Comparison of ENCODE assay signal across 21 cellular contexts in genomic region chr6:170098428-170099170, GRCh38.
DNase-seq lines count a peak whose midpoint lies in the region; ATAC-seq, FAIRE-seq and TF ChIP-seq lines count a peak whose summit lies in the region.
"Had no signal": no experiment of that assay in that cellular context is flagged by ENCODE, and none has a peak within 500 bp of the region (broad histone marks: within the 10 kb centered on the region; RNA-seq: fewer than 3 reads in every experiment).

No MANE protein-coding gene starts in this region.

- H2AFZ ChIP-seq in smooth muscle cell (ENCODE audit: low read depth), result no peak overlapping the region
- H2AFZ ChIP-seq: GM23338 had no signal

- TF ChIP-seq POLR2A in Peyer's patch (IDR thresholded peaks at IDR 0.05), result no peak
- no peak for TF ChIP-seq POLR2A in spleen (IDR thresholded peaks at IDR 0.05)

- no peak overlapping the region for H3K4me3 ChIP-seq in Peyer's patch
- H3K4me3 ChIP-seq in spleen, result no peak overlapping the region
- H3K4me3 ChIP-seq in smooth muscle cell, result no peak overlapping the region
- H3K4me3 ChIP-seq: GM23338, skin epidermis had no signal

- TF ChIP-seq CTCF in Peyer's patch (IDR thresholded peaks at IDR 0.05) (no peak), spleen (IDR thresholded peaks at IDR 0.05 in 8 of 11, conservative IDR thresholded peaks at IDR 0.05 in 3 of 11) (no peak), smooth muscle cell (IDR thresholded peaks at IDR 0.05; ENCODE audit: borderline replicate concordance, insufficient read depth, poor library complexity, severe bottlenecking) (no peak), GM13976 (IDR thresholded peaks at IDR 0.05; ENCODE audit: borderline replicate concordance, control extremely low read depth, extremely low read depth, insufficient read depth, missing control alignments) (no peak)

- no peak overlapping the region for H3K4me2 ChIP-seq in smooth muscle cell
- H3K4me2 ChIP-seq: GM23338 had no signal

- no peaks in the 10 kb centered on the region for H3K36me3 ChIP-seq in Peyer's patch
- no peaks in the 10 kb centered on the region for H3K36me3 ChIP-seq in spleen
- no peaks in the 10 kb centered on the region for H3K36me3 ChIP-seq in smooth muscle cell (ENCODE audit: low read depth)

- intact Hi-C loops in spleen (cut with DNase I; ENCODE audit: low total_unique reads), result no loop called here

- no peak for ATAC-seq in GM21825 (IDR thresholded peaks at IDR 0.05; ENCODE audit: unreplicated experiment)
- ATAC-seq: CD8-positive, alpha-beta T cell; GM23338 had no signal

- H3K27me3 ChIP-seq in Peyer's patch (no peaks in the 10 kb centered on the region), spleen (replicated peaks in 1 of 7) (peaks cover 0 to 43% (median 8%) of the 10 kb centered on the region in 7 donors), smooth muscle cell (ENCODE audit: low read depth) (no peaks in the 10 kb centered on the region)

- no peaks in the 10 kb centered on the region for H4K20me1 ChIP-seq in smooth muscle cell (ENCODE audit: low read depth)

- H3K79me2 ChIP-seq in smooth muscle cell (ENCODE audit: low read depth), result no peaks in the 10 kb centered on the region

- 85 to 90% (median 90%) methylated on average over 23 to 37 of the region's 37 CpGs for WGBS in spleen, 5 donors
- 93% methylated on average over 37 of the region's 37 CpGs for WGBS in smooth muscle cell (ENCODE audit: low lambda C conversion rate)

- H3K4me1 ChIP-seq in Peyer's patch, result no peaks in the 10 kb centered on the region
- peaks cover 0 to 4% (median 0%) of the 10 kb centered on the region in 6 donors for H3K4me1 ChIP-seq in spleen
- H3K4me1 ChIP-seq in smooth muscle cell (ENCODE audit: low read depth), result peaks cover 7% of the 10 kb centered on the region

- H3F3A ChIP-seq in smooth muscle cell (ENCODE audit: low read depth), result no peaks in the 10 kb centered on the region

- H3K27ac ChIP-seq in Peyer's patch, result no peak overlapping the region
- H3K27ac ChIP-seq in spleen, result no peak overlapping the region
- H3K27ac ChIP-seq in smooth muscle cell (ENCODE audit: low read depth), result no peak overlapping the region
- H3K27ac ChIP-seq: skin epidermis had no signal

- DNase-seq in D341Med (ENCODE audit: low spot score) (peak; percentile 9), Peyer's patch (peak in 2 of 3 donors; percentile 9 to 39), iPS-NIHi11 (ENCODE audit: low spot score) (peak; percentile 8), spleen (peak; percentile 72), smooth muscle cell (lab: John Stamatoyannopoulos, UW; ENCODE audit: unreplicated experiment) (no peak), GM13976 (ENCODE audit: low spot score) (no peak), urothelium cell line (ENCODE audit: low spot score) (no peak)
- DNase-seq: activated CD4-positive, alpha-beta T cell treated with anti-CD3 and anti-CD28 coated beads, Interleukin-2, amount 10 ng/mL, durations not matched to agents 24 days and 14 days; DND-41; Karpas-422; mammary epithelial cell; NCI-H1092; NCI-H2081 treated with DMSO at 0.1 percent for 48 hours; NCI-H524; stimulated activated CD4-positive, alpha-beta T cell treated with anti-CD3 and anti-CD28 coated beads, Interleukin-4, amount 100 ng/mL, for 4 hours had no signal

- H3K9ac ChIP-seq in smooth muscle cell (ENCODE audit: low read depth), result no peak overlapping the region

- no peak for FAIRE-seq in urothelium cell line (lab: Jason Lieb, UNC)
- FAIRE-seq: colon, endothelial cell of umbilical vein had no signal

- H3K9me3 ChIP-seq in Peyer's patch (no peaks in the 10 kb centered on the region), spleen (peaks cover 0 to 17% (median 7%) of the 10 kb centered on the region in 8 donors), smooth muscle cell (replicated peaks; ENCODE audit: low read depth) (no peaks in the 10 kb centered on the region)

- in situ Hi-C loops in GM13976 (cut with MboI; ENCODE audit: low sequenced_read_pairs, unreplicated experiment), result no loop called here

Comparison
In these comparisons a context has a peak if more than half of its experiments do, and no peak if none do; other contexts are left out.
1. DNase-seq: peak in D341Med (single experiment), Peyer's patch (2 of 3), iPS-NIHi11 (single experiment) and spleen (single experiment); none in smooth muscle cell (single experiment), GM13976 (single experiment) and urothelium cell line (single experiment).